In the genomic region with DNA sequence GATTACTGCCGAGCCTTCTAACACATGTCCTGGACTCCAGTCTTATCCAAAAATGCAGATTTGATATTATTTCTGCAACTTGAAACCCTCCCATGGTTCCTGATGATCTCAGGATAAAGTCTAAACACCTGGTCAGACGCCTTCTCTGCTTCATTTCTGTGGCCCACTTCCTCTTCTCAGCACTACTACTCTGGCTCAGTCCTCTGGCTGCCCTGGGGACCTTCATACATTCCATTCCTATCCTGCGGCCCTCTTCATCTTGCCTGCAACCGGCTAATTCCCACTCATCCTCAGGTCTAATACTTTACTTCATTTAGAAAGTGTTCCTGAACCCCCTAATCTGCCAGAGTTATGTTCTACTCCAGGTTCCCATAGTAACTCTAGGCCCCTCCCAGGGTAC, we compare ENCODE assay signal across 1 cellular context.
TF ChIP-seq lines count a peak whose summit lies in the region.

No MANE protein-coding gene starts in this region.

TF ChIP-seq in SK-N-SH treated with all-trans-retinoic acid at 6 μM for 48 hours, 23 proteins besides CTCF, POLR2A, EP300 and RAD21 (continued from another document):
- no peak for TF ChIP-seq TOX (CRISPR knock-in tag; IDR thresholded peaks at IDR 0.05; ENCODE audit: borderline replicate concordance)
- no peak for TF ChIP-seq TCF4 (CRISPR knock-in tag; IDR thresholded peaks at IDR 0.05; ENCODE audit: borderline replicate concordance)
- no peak for TF ChIP-seq ZNF8 (CRISPR knock-in tag; IDR thresholded peaks at IDR 0.05)
- no peak for TF ChIP-seq ZNF70 (CRISPR knock-in tag; IDR thresholded peaks at IDR 0.05)
- TF ChIP-seq ARNTL (CRISPR knock-in tag; IDR thresholded peaks at IDR 0.05; ENCODE audit: borderline replicate concordance, low read depth), result no peak
- TF ChIP-seq ISL1 (CRISPR knock-in tag; IDR thresholded peaks at IDR 0.05), result no peak
- TF ChIP-seq, protein P1, sequence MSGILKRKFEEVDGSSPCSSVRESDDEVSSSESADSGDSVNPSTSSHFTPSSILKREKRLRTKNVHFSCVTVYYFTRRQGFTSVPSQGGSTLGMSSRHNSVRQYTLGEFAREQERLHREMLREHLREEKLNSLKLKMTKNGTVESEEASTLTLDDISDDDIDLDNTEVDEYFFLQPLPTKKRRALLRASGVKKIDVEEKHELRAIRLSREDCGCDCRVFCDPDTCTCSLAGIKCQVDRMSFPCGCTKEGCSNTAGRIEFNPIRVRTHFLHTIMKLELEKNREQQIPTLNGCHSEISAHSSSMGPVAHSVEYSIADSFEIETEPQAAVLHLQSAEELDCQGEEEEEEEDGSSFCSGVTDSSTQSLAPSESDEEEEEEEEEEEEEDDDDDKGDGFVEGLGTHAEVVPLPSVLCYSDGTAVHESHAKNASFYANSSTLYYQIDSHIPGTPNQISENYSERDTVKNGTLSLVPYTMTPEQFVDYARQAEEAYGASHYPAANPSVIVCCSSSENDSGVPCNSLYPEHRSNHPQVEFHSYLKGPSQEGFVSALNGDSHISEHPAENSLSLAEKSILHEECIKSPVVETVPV (CRISPR knock-in tag; IDR thresholded peaks at IDR 0.05), result no peak
- TF ChIP-seq, protein P2, sequence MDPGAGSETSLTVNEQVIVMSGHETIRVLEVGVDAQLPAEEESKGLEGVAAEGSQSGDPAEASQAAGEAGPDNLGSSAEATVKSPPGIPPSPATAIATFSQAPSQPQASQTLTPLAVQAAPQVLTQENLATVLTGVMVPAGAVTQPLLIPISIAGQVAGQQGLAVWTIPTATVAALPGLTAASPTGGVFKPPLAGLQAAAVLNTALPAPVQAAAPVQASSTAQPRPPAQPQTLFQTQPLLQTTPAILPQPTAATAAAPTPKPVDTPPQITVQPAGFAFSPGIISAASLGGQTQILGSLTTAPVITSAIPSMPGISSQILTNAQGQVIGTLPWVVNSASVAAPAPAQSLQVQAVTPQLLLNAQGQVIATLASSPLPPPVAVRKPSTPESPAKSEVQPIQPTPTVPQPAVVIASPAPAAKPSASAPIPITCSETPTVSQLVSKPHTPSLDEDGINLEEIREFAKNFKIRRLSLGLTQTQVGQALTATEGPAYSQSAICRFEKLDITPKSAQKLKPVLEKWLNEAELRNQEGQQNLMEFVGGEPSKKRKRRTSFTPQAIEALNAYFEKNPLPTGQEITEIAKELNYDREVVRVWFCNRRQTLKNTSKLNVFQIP (CRISPR knock-in tag; IDR thresholded peaks at IDR 0.05; ENCODE audit: borderline replicate concordance, low read depth), result no peak
- TF ChIP-seq BACH2 (CRISPR knock-in tag; IDR thresholded peaks at IDR 0.05; ENCODE audit: borderline replicate concordance), result no peak
- TF ChIP-seq OSR1 (CRISPR knock-in tag; IDR thresholded peaks at IDR 0.05), result no peak
- TF ChIP-seq ZC3H10 (CRISPR knock-in tag; IDR thresholded peaks at IDR 0.05), result no peak
- no peak for TF ChIP-seq GLIS3 (CRISPR knock-in tag; IDR thresholded peaks at IDR 0.05)
